ENCODE assay signal across 37 cellular contexts in genomic region chr16:73101568-73101967, GRCh38.
"Had no signal": no experiment of that assay in that cellular context is flagged by ENCODE, and none has a peak within 500 bp of the region (broad histone marks: within the 10 kb centered on the region; RNA-seq: fewer than 3 reads in every experiment).

No MANE protein-coding gene starts in this region.

- H3K27ac ChIP-seq: ascending aorta, cardiac muscle cell, VCaP had no signal

- H3K27me3 Mint-ChIP-seq: activated CD4-positive, alpha-beta memory T cell treated with anti-CD3 and anti-CD28 coated beads for 36 hours; activated CD8-positive, alpha-beta T cell treated with anti-CD3 and anti-CD28 coated beads for 36 hours; activated naive CD4-positive, alpha-beta T cell treated with anti-CD3 and anti-CD28 coated beads, Interleukin-2, amount 50 U/mL, for 24 hours; activated naive CD8-positive, alpha-beta T cell treated with anti-CD3 and anti-CD28 coated beads, Interleukin-2, amount 50 U/mL, for 24 hours; central memory CD8-positive, alpha-beta T cell had no signal

- H3K9me3 ChIP-seq: ascending aorta had no signal

- H3K4me3 Mint-ChIP-seq: activated B cell treated with CpG ODN at 0.5 μM for 24 hours; activated CD4-positive, alpha-beta memory T cell treated with anti-CD3 and anti-CD28 coated beads for 36 hours; activated CD4-positive, alpha-beta T cell treated with anti-CD3 and anti-CD28 coated beads, Interleukin-2, amount 10 ng/mL, durations not matched to agents 24 days and 14 days; activated CD8-positive, alpha-beta T cell treated with anti-CD3 and anti-CD28 coated beads for 36 hours; activated naive CD4-positive, alpha-beta T cell treated with anti-CD3 and anti-CD28 coated beads, Interleukin-2, amount 10 ng/mL, durations not matched to agents 7 days and 5 days; activated naive CD4-positive, alpha-beta T cell treated with anti-CD3 and anti-CD28 coated beads, Interleukin-2, amount 50 U/mL, for 24 hours; activated naive CD8-positive, alpha-beta T cell; activated naive CD8-positive, alpha-beta T cell treated with anti-CD3 and anti-CD28 coated beads, Interleukin-2, amount 10 ng/mL, durations not matched to agents 7 days and 5 days; activated naive CD8-positive, alpha-beta T cell treated with anti-CD3 and anti-CD28 coated beads, Interleukin-2, amount 50 U/mL, for 24 hours; activated T-cell treated with anti-CD3 and anti-CD28 coated beads, Interleukin-2, amount 50 U/mL, for 4 hours; activated T-cell treated with anti-CD3 and anti-CD28 coated beads, Interleukin-2, amount 50 U/mL, for 72 hours; activated T-helper 1 cell treated with anti-CD3 and anti-CD28 coated beads, Interleukin-12 subunit alpha, Interleukin-12 subunit beta, Interleukin-2, Interleukin-4 antibody, amounts not matched to agents 30 ng/mL and 10 ng/mL and 1 ng/mL, durations not matched to agents 14 hours and 24 hours and 36 hours; activated T-helper 17 cell treated with anti-CD3 and anti-CD28 coated beads, Interleukin-2, amount 50 U/mL, for 72 hours; brain; central memory CD8-positive, alpha-beta T cell; T-helper 1 cell treated with Interleukin-12 subunit alpha and Interleukin-12 subunit beta and Interleukin-4 antibody, amounts not matched to agents 30 μg/mL and 1 μg/mL, for 36 hours; T-helper 2 cell treated with Interferon-gamma antibody and Interleukin-4, amounts not matched to agents 5 μg/mL and 100 μg/mL, for 36 hours had no signal

- H3K36me3 Mint-ChIP-seq: activated CD4-positive, alpha-beta memory T cell treated with anti-CD3 and anti-CD28 coated beads for 36 hours; activated naive CD4-positive, alpha-beta T cell treated with anti-CD3 and anti-CD28 coated beads, Interleukin-2, amount 10 ng/mL, durations not matched to agents 7 days and 5 days; activated naive CD4-positive, alpha-beta T cell treated with anti-CD3 and anti-CD28 coated beads, Interleukin-2, amount 50 U/mL, for 24 hours; activated naive CD8-positive, alpha-beta T cell; activated naive CD8-positive, alpha-beta T cell treated with anti-CD3 and anti-CD28 coated beads, Interleukin-2, amount 10 ng/mL, durations not matched to agents 7 days and 5 days; brain had no signal

- H3K9me3 Mint-ChIP-seq: activated B cell treated with CpG ODN at 0.5 μM for 24 hours; activated CD4-positive, alpha-beta memory T cell treated with anti-CD3 and anti-CD28 coated beads for 36 hours; activated CD4-positive, alpha-beta T cell treated with anti-CD3 and anti-CD28 coated beads, Interleukin-2, amount 10 ng/mL, durations not matched to agents 24 days and 14 days; activated CD8-positive, alpha-beta T cell treated with anti-CD3 and anti-CD28 coated beads for 36 hours; activated naive CD4-positive, alpha-beta T cell treated with anti-CD3 and anti-CD28 coated beads, Interleukin-2, amount 10 ng/mL, durations not matched to agents 7 days and 5 days; activated naive CD4-positive, alpha-beta T cell treated with anti-CD3 and anti-CD28 coated beads, Interleukin-2, amount 50 U/mL, for 24 hours; activated naive CD8-positive, alpha-beta T cell treated with anti-CD3 and anti-CD28 coated beads, Interleukin-2, amount 10 ng/mL, durations not matched to agents 7 days and 5 days; activated naive CD8-positive, alpha-beta T cell treated with anti-CD3 and anti-CD28 coated beads, Interleukin-2, amount 50 U/mL, for 24 hours; activated T-cell treated with anti-CD3 and anti-CD28 coated beads, Interleukin-2, amount 50 U/mL, for 4 hours; activated T-helper 1 cell treated with anti-CD3 and anti-CD28 coated beads, Interleukin-12 subunit alpha, Interleukin-12 subunit beta, Interleukin-2, Interleukin-4 antibody, amounts not matched to agents 30 ng/mL and 10 ng/mL and 1 ng/mL, durations not matched to agents 14 hours and 24 hours and 36 hours; activated T-helper 17 cell treated with anti-CD3 and anti-CD28 coated beads, Interleukin-2, amount 50 U/mL, for 72 hours; T-helper 1 cell treated with Interleukin-12 subunit alpha and Interleukin-12 subunit beta and Interleukin-4 antibody, amounts not matched to agents 30 μg/mL and 1 μg/mL, for 36 hours; T-helper 2 cell treated with Interferon-gamma antibody and Interleukin-4, amounts not matched to agents 5 μg/mL and 100 μg/mL, for 36 hours had no signal

- H3K27ac Mint-ChIP-seq: activated B cell treated with CpG ODN at 0.5 μM for 24 hours; activated CD4-positive, alpha-beta memory T cell treated with anti-CD3 and anti-CD28 coated beads for 36 hours; activated CD4-positive, alpha-beta T cell treated with anti-CD3 and anti-CD28 coated beads, Interleukin-2, amount 10 ng/mL, durations not matched to agents 24 days and 14 days; activated CD8-positive, alpha-beta T cell treated with anti-CD3 and anti-CD28 coated beads for 36 hours; activated naive CD4-positive, alpha-beta T cell treated with anti-CD3 and anti-CD28 coated beads, Interleukin-2, amount 10 ng/mL, durations not matched to agents 7 days and 5 days; activated naive CD4-positive, alpha-beta T cell treated with anti-CD3 and anti-CD28 coated beads, Interleukin-2, amount 50 U/mL, for 24 hours; activated naive CD8-positive, alpha-beta T cell; activated naive CD8-positive, alpha-beta T cell treated with anti-CD3 and anti-CD28 coated beads, Interleukin-2, amount 10 ng/mL, durations not matched to agents 7 days and 5 days; activated naive CD8-positive, alpha-beta T cell treated with anti-CD3 and anti-CD28 coated beads, Interleukin-2, amount 50 U/mL, for 24 hours; activated T-cell treated with anti-CD3 and anti-CD28 coated beads, Interleukin-2, amount 50 U/mL, for 72 hours; activated T-helper 1 cell treated with anti-CD3 and anti-CD28 coated beads, Interleukin-12 subunit alpha, Interleukin-12 subunit beta, Interleukin-2, Interleukin-4 antibody, amounts not matched to agents 30 ng/mL and 10 ng/mL and 1 ng/mL, durations not matched to agents 14 hours and 24 hours and 36 hours; activated T-helper 17 cell treated with anti-CD3 and anti-CD28 coated beads, Interleukin-2, amount 50 U/mL, for 72 hours; brain; T-helper 1 cell treated with Interleukin-12 subunit alpha and Interleukin-12 subunit beta and Interleukin-4 antibody, amounts not matched to agents 30 μg/mL and 1 μg/mL, for 36 hours; T-helper 2 cell treated with Interferon-gamma antibody and Interleukin-4, amounts not matched to agents 5 μg/mL and 100 μg/mL, for 36 hours had no signal

- H3K4me1 Mint-ChIP-seq: activated B cell treated with CpG ODN at 0.5 μM for 24 hours; activated CD4-positive, alpha-beta T cell treated with anti-CD3 and anti-CD28 coated beads, Interleukin-2, amount 10 ng/mL, durations not matched to agents 24 days and 14 days; activated naive CD4-positive, alpha-beta T cell treated with anti-CD3 and anti-CD28 coated beads, Interleukin-2, amount 10 ng/mL, durations not matched to agents 7 days and 5 days; activated naive CD4-positive, alpha-beta T cell treated with anti-CD3 and anti-CD28 coated beads, Interleukin-2, amount 50 U/mL, for 24 hours; activated naive CD8-positive, alpha-beta T cell treated with anti-CD3 and anti-CD28 coated beads, Interleukin-2, amount 10 ng/mL, durations not matched to agents 7 days and 5 days; activated naive CD8-positive, alpha-beta T cell treated with anti-CD3 and anti-CD28 coated beads, Interleukin-2, amount 50 U/mL, for 24 hours; activated T-helper 17 cell treated with anti-CD3 and anti-CD28 coated beads, Interleukin-2, amount 50 U/mL, for 72 hours; brain; central memory CD8-positive, alpha-beta T cell had no signal

- DNase-seq: activated B cell treated with CpG ODN at 0.5 μM for 24 hours; activated CD4-positive, alpha-beta memory T cell treated with anti-CD3 and anti-CD28 coated beads for 36 hours; activated CD4-positive, alpha-beta T cell treated with anti-CD3 and anti-CD28 coated beads for 4 hours; activated CD4-positive, alpha-beta T cell treated with anti-CD3 and anti-CD28 coated beads, Interleukin-2, amount 10 ng/mL, durations not matched to agents 24 days and 14 days; activated CD4-positive, alpha-beta T cell treated with anti-CD3 and anti-CD28 coated beads, Interleukin-2, amount 50 U/mL, for 1 hour; activated CD4-positive, alpha-beta T cell treated with anti-CD3 and anti-CD28 coated beads, Interleukin-2, amount 50 U/mL, for 4 hours; activated CD4-positive, CD25-positive, alpha-beta regulatory T cell treated with anti-CD3 and anti-CD28 coated beads, Interleukin-2, amount 50 U/mL, for 72 hours; activated CD8-positive, alpha-beta memory T cell treated with anti-CD3 and anti-CD28 coated beads, Interleukin-2, amount 50 U/mL, for 4 hours; activated CD8-positive, alpha-beta T cell treated with anti-CD3 and anti-CD28 coated beads for 36 hours; activated effector memory CD4-positive, alpha-beta T cell treated with anti-CD3 and anti-CD28 coated beads, Interleukin-2, amount 50 U/mL, for 16 hours; activated gamma-delta T cell treated with Interleukin-2 at 50 U/mL for 16 hours; activated naive CD4-positive, alpha-beta T cell; activated naive CD4-positive, alpha-beta T cell treated with anti-CD3 and anti-CD28 coated beads, Interleukin-2, amount 10 ng/mL, durations not matched to agents 7 days and 5 days; activated naive CD8-positive, alpha-beta T cell treated with anti-CD3 and anti-CD28 coated beads, Interleukin-2, amount 10 ng/mL, durations not matched to agents 7 days and 5 days; activated naive CD8-positive, alpha-beta T cell treated with anti-CD3 and anti-CD28 coated beads, Interleukin-2, amount 50 U/mL, for 24 hours; activated T-cell treated with anti-CD3 and anti-CD28 coated beads for 4 hours; activated T-cell treated with anti-CD3 and anti-CD28 coated beads, Interleukin-2, amount 50 U/mL, for 1 hour; activated T-cell treated with anti-CD3 and anti-CD28 coated beads, Interleukin-2, amount 50 U/mL, for 4 hours; activated T-cell treated with anti-CD3 and anti-CD28 coated beads, Interleukin-2, amount 50 U/mL, for 72 hours; amygdala; anterior cingulate cortex; caudate nucleus; cerebellar nuclear complex; T-helper 1 cell; T-helper 2 cell; T-helper 9 cell had no signal

- H3K4me3 ChIP-seq: ascending aorta, cardiac muscle cell had no signal

- H3K36me3 ChIP-seq: ascending aorta, cardiac muscle cell had no signal
